Comparison of ENCODE assay signal across 8 cellular contexts in genomic region chr15:89143503-89144162, GRCh38. TPM values are rescaled to one million over a fixed set of nuclear protein-coding genes. Genes with fewer than 3 reads are reported as not detected.
DNase-seq lines count a peak whose midpoint lies in the region; ATAC-seq and TF ChIP-seq lines count a peak whose summit lies in the region.

No MANE protein-coding gene starts in this region.

- no peaks in the 10 kb centered on the region for H3K4me1 ChIP-seq in colonic mucosa

- ATAC-seq in GM18861 (IDR thresholded peaks at IDR 0.05; ENCODE audit: unreplicated experiment) (no peak), esophagus mucosa (no peak)

- H3K9ac ChIP-seq in colonic mucosa (ENCODE audit: low read depth in 2 of 2, low read length in 2 of 2) = no peak overlapping the region

- H3K27me3 ChIP-seq in colonic mucosa = no peaks in the 10 kb centered on the region

- no peak overlapping the region for H3K27ac ChIP-seq in colonic mucosa

- intact Hi-C loops in colonic mucosa (cut with DNase I) = no loop called here

- no peaks in the 10 kb centered on the region for H3K36me3 ChIP-seq in colonic mucosa

- peak; percentile 13 for DNase-seq in DMS79 treated with DMSO at 0.1 percent for 48 hours (lab: John Stamatoyannopoulos, UW)
- peak; percentile 71 to 81 for DNase-seq in Kasumi-1 (lab: John Stamatoyannopoulos, UW)
- peak; percentile 18 for DNase-seq in amniotic epithelial cell (ENCODE audit: low read depth)
- peak; percentile 80 to 92 for DNase-seq in lung microvascular endothelial cell (ENCODE audit: low read depth in 2 of 2)
- DNase-seq in stimulated activated CD4-positive, alpha-beta T cell treated with anti-CD3 and anti-CD28 coated beads, Interleukin-15, amount 100 ng/mL, for 24 hours = no peak
- DNase-seq in colonic mucosa = no peak

- H3K9me3 ChIP-seq in colonic mucosa = no peaks in the 10 kb centered on the region

- no peak for TF ChIP-seq CTCF in colonic mucosa (IDR thresholded peaks at IDR 0.05)

- H3K4me3 ChIP-seq in colonic mucosa = no peak overlapping the region

RNA-seq across cellular contexts. Expression of gene ABHD2, which starts 55.4 kb away (rescaled TPM):
- total RNA-seq in lung microvascular endothelial cell (27.5 and 48.2 TPM in 2 replicates), esophagus mucosa (49.1 TPM), colonic mucosa (10 to 100 TPM; 71.5 to 86.7 TPM)

Comparison
In these comparisons a context has a peak if more than half of its experiments do, and no peak if none do; other contexts are left out.
1. DNase-seq: peak in DMS79 treated with DMSO at 0.1 percent for 48 hours (single experiment), Kasumi-1 (2 of 2), amniotic epithelial cell (single experiment) and lung microvascular endothelial cell (2 of 2); none in stimulated activated CD4-positive, alpha-beta T cell treated with anti-CD3 and anti-CD28 coated beads, Interleukin-15, amount 100 ng/mL, for 24 hours (single experiment) and colonic mucosa (single experiment).